ENCODE assay signal across 13 cellular contexts in the genomic region with DNA sequence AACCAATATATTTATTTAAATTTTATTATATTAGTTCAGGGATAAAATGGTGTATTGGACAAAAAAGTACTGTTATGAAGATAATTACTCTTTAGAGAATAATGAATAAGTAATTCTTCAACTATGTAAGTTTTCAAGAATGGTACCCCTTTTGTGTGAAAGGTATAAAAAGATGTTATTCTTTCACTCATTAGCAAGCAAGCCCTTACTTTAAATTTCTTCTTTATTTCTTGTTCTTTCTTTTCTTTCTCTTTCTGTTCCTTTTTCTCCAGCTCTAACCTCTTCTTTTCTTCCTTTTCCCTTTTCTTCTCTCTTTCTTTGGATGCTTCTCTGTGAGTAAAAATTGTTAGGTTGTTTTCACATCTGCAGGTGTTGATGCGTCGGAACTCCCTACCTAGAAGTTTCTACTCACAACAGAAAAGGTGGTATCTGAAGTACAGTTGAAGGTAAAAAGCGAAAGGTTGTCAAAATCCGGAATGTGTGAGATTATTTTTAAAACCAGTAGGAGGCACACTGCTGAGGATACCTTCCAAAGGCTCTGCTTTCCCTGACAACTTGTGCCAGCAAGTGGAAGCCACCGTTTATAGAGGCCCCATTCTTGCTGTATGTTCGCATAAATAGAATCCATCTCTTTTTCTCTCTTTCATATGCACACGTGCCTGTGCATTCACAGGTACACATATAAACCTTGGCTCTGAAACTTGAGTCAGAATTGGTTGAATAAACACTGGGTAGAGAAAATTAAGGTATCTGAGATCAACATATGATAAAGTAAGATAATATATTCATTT.
DNase-seq lines count a peak whose midpoint lies in the region; ATAC-seq and TF ChIP-seq lines count a peak whose summit lies in the region.
"Had no signal": no experiment of that assay in that cellular context is flagged by ENCODE, and none has a peak within 500 bp of the region (broad histone marks: within the 10 kb centered on the region; RNA-seq: fewer than 3 reads in every experiment).

No MANE protein-coding gene starts in this region.

- no peak overlapping the region for H3K4me3 ChIP-seq in fibroblast of villous mesenchyme (ENCODE audit: low read depth, low read length)
- H3K4me3 ChIP-seq: SJCRH30, smooth muscle cell had no signal

- peak; percentile 24 for DNase-seq in ELR (ENCODE audit: low read depth)
- no peak for DNase-seq in T-cell
- DNase-seq in fibroblast of villous mesenchyme (ENCODE audit: low read depth) = no peak
- DNase-seq in putamen (ENCODE audit: low spot score) = no peak
- DNase-seq: activated CD4-positive, alpha-beta T cell treated with anti-CD3 and anti-CD28 coated beads for 1 hour; KG1; NCI-H226 had no signal

- POLR2A ChIA-PET in T-cell (lab: Charles Lee) = no interaction called here

- H3K4me1 Mint-ChIP-seq in T-cell = peaks cover 33 to 48% (median 38%) of the 10 kb centered on the region in 3 donors

- no peaks in the 10 kb centered on the region for H3K27me3 Mint-ChIP-seq in T-cell

- H3K27ac ChIP-seq in C4-2B = no peak overlapping the region
- H3K27ac ChIP-seq: SJCRH30 had no signal

- H3K36me3 Mint-ChIP-seq in T-cell = peaks cover 51% of the 10 kb centered on the region

- CTCF ChIA-PET in T-cell (lab: Charles Lee) = interaction anchor here (0.6 to 1.1 kb wide), 6 partner anchors 10 to 694 kb away, joined by 3 to 5 read pairs (median 4); no protein-coding TSS in a partner anchor

- peak overlapping the region; percentile 69 to 82 for H3K27ac Mint-ChIP-seq in T-cell

- peak; percentile 57 for TF ChIP-seq CTCF in C4-2B (conservative IDR thresholded peaks at IDR 0.05)
- TF ChIP-seq CTCF in fibroblast of villous mesenchyme (IDR thresholded peaks at IDR 0.05; ENCODE audit: insufficient read depth, low read depth, low read length) = peak; percentile 4

- no peaks in the 10 kb centered on the region for H3K9me3 Mint-ChIP-seq in T-cell

- ATAC-seq in T-cell (replicated peaks in 1 of 4) (peak in 1 of 4 experiments; percentile 39), HG03108 (IDR thresholded peaks at IDR 0.05; ENCODE audit: unreplicated experiment) (no peak), GM19324 (IDR thresholded peaks at IDR 0.05; ENCODE audit: low FRiP score, unreplicated experiment) (no peak), HG03521 (IDR thresholded peaks at IDR 0.05; ENCODE audit: unreplicated experiment) (no peak)

- no peak overlapping the region for H3K4me3 Mint-ChIP-seq in T-cell
